Comparison of ENCODE assay signal across 1 cellular context in the genomic region with DNA sequence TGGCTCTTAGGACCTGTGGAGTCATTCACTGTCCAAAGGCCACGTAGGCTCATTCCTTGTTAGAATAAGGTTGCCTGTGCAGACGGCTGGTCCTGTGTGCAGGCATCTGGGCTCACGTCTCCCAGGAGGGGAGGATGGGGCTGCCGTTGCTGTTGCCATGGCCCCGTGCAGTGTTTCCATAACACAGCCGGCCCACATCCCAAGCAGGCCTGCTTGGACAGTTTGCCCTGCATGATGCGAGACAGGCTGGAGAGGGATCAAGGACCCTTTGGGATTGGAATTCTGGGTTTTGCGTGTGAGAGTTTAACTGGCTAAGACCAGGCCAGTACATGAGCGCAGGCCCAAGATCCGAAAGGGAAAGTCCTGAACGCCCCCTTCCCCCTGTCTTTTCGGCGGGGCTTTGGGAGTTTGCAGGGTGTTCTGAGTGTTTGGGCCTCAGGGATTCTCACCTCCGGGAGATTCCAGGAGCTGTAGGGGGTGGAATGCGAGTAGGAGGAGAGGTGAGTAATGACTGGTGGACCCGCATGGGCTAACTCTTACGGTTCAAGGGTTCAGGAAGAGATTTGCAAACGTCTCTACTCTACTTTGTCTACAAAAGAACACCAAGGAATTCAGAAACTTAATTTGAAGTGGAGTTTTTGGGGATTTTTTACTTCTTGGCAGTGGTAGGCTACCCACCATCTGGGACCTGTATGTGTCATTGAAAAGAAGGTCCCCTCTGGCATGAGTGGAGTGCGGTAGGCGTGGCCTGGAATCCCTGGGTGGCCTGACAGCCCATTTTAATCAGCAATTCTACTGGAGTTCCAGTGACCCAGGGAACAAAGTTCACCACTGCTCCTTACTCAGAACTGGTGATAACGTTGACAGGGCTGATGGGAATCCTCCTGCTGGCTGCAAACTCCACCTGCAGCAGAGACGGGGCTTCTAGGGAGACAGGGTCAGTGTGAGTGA.
A peak's percentile ranks its signal among the peaks of the same experiment; 100 is the strongest.
TF ChIP-seq lines count a peak whose summit lies in the region.

No MANE protein-coding gene starts in this region.

TF ChIP-seq in HepG2, 621 proteins besides CTCF, POLR2A, EP300 and RAD21 (continued from another document and continues in another):
- TF ChIP-seq, protein P1, sequence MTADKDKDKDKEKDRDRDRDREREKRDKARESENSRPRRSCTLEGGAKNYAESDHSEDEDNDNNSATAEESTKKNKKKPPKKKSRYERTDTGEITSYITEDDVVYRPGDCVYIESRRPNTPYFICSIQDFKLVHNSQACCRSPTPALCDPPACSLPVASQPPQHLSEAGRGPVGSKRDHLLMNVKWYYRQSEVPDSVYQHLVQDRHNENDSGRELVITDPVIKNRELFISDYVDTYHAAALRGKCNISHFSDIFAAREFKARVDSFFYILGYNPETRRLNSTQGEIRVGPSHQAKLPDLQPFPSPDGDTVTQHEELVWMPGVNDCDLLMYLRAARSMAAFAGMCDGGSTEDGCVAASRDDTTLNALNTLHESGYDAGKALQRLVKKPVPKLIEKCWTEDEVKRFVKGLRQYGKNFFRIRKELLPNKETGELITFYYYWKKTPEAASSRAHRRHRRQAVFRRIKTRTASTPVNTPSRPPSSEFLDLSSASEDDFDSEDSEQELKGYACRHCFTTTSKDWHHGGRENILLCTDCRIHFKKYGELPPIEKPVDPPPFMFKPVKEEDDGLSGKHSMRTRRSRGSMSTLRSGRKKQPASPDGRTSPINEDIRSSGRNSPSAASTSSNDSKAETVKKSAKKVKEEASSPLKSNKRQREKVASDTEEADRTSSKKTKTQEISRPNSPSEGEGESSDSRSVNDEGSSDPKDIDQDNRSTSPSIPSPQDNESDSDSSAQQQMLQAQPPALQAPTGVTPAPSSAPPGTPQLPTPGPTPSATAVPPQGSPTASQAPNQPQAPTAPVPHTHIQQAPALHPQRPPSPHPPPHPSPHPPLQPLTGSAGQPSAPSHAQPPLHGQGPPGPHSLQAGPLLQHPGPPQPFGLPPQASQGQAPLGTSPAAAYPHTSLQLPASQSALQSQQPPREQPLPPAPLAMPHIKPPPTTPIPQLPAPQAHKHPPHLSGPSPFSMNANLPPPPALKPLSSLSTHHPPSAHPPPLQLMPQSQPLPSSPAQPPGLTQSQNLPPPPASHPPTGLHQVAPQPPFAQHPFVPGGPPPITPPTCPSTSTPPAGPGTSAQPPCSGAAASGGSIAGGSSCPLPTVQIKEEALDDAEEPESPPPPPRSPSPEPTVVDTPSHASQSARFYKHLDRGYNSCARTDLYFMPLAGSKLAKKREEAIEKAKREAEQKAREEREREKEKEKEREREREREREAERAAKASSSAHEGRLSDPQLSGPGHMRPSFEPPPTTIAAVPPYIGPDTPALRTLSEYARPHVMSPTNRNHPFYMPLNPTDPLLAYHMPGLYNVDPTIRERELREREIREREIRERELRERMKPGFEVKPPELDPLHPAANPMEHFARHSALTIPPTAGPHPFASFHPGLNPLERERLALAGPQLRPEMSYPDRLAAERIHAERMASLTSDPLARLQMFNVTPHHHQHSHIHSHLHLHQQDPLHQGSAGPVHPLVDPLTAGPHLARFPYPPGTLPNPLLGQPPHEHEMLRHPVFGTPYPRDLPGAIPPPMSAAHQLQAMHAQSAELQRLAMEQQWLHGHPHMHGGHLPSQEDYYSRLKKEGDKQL (CRISPR knock-in tag; IDR thresholded peaks at IDR 0.05; ENCODE audit: low read depth): no peak
- TF ChIP-seq, protein P2, sequence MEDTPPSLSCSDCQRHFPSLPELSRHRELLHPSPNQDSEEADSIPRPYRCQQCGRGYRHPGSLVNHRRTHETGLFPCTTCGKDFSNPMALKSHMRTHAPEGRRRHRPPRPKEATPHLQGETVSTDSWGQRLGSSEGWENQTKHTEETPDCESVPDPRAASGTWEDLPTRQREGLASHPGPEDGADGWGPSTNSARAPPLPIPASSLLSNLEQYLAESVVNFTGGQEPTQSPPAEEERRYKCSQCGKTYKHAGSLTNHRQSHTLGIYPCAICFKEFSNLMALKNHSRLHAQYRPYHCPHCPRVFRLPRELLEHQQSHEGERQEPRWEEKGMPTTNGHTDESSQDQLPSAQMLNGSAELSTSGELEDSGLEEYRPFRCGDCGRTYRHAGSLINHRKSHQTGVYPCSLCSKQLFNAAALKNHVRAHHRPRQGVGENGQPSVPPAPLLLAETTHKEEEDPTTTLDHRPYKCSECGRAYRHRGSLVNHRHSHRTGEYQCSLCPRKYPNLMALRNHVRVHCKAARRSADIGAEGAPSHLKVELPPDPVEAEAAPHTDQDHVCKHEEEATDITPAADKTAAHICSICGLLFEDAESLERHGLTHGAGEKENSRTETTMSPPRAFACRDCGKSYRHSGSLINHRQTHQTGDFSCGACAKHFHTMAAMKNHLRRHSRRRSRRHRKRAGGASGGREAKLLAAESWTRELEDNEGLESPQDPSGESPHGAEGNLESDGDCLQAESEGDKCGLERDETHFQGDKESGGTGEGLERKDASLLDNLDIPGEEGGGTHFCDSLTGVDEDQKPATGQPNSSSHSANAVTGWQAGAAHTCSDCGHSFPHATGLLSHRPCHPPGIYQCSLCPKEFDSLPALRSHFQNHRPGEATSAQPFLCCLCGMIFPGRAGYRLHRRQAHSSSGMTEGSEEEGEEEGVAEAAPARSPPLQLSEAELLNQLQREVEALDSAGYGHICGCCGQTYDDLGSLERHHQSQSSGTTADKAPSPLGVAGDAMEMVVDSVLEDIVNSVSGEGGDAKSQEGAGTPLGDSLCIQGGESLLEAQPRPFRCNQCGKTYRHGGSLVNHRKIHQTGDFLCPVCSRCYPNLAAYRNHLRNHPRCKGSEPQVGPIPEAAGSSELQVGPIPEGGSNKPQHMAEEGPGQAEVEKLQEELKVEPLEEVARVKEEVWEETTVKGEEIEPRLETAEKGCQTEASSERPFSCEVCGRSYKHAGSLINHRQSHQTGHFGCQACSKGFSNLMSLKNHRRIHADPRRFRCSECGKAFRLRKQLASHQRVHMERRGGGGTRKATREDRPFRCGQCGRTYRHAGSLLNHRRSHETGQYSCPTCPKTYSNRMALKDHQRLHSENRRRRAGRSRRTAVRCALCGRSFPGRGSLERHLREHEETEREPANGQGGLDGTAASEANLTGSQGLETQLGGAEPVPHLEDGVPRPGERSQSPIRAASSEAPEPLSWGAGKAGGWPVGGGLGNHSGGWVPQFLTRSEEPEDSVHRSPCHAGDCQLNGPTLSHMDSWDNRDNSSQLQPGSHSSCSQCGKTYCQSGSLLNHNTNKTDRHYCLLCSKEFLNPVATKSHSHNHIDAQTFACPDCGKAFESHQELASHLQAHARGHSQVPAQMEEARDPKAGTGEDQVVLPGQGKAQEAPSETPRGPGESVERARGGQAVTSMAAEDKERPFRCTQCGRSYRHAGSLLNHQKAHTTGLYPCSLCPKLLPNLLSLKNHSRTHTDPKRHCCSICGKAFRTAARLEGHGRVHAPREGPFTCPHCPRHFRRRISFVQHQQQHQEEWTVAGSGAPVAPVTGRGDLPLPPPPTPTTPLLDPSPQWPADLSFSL (CRISPR knock-in tag; IDR thresholded peaks at IDR 0.05): no peak
- TF ChIP-seq SP5 (CRISPR knock-in tag; IDR thresholded peaks at IDR 0.05; ENCODE audit: borderline replicate concordance, low read depth) (no peak), PHF5A (CRISPR knock-in tag; IDR thresholded peaks at IDR 0.05; ENCODE audit: low read depth, unreplicated experiment) (no peak), BORCS8-MEF2B (CRISPR knock-in tag; IDR thresholded peaks at IDR 0.05) (no peak), ZNF333 (CRISPR knock-in tag; IDR thresholded peaks at IDR 0.05; ENCODE audit: borderline replicate concordance) (no peak), DNMT1 (CRISPR knock-in tag; IDR thresholded peaks at IDR 0.05) (no peak), NFRKB (IDR thresholded peaks at IDR 0.05) (no peak), NFE2L1 (CRISPR knock-in tag; IDR thresholded peaks at IDR 0.05; ENCODE audit: borderline replicate concordance) (no peak), BRD4 (CRISPR knock-in tag; IDR thresholded peaks at IDR 0.05) (no peak), RFXAP (CRISPR knock-in tag; IDR thresholded peaks at IDR 0.05; ENCODE audit: borderline replicate concordance) (no peak), DNMT3B (CRISPR knock-in tag; conservative IDR thresholded peaks at IDR 0.05) (no peak), RELA (CRISPR knock-in tag; IDR thresholded peaks at IDR 0.05) (no peak), ZNF160 (CRISPR knock-in tag; IDR thresholded peaks at IDR 0.05) (no peak), SIN3B (IDR thresholded peaks at IDR 0.05; ENCODE audit: low read length) (no peak), ZSCAN30 (CRISPR knock-in tag; IDR thresholded peaks at IDR 0.05) (no peak), ZNF326 (CRISPR knock-in tag; IDR thresholded peaks at IDR 0.05; ENCODE audit: borderline replicate concordance) (no peak), TEAD2 (CRISPR knock-in tag; IDR thresholded peaks at IDR 0.05) (no peak), ZNF841 (CRISPR knock-in tag; IDR thresholded peaks at IDR 0.05; ENCODE audit: borderline replicate concordance) (no peak), JUND (CRISPR knock-in tag; IDR thresholded peaks at IDR 0.05) (no peak), ZNF24 (IDR thresholded peaks at IDR 0.05) (no peak), LCORL (IDR thresholded peaks at IDR 0.05) (no peak), LCORL (CRISPR knock-in tag; IDR thresholded peaks at IDR 0.05) (no peak; the same call in 1 of the 2 replicates), RBM39 (IDR thresholded peaks at IDR 0.05; ENCODE audit: low read depth, low read length, poor library complexity, severe bottlenecking) (no peak), ZNF451 (CRISPR knock-in tag; IDR thresholded peaks at IDR 0.05) (0 out of 2 replicates have a peak, but pooled peaks have one; percentile 67), FOSL2 (CRISPR knock-in tag; IDR thresholded peaks at IDR 0.05) (peak; percentile 59), ZNF101 (CRISPR knock-in tag; IDR thresholded peaks at IDR 0.05; ENCODE audit: borderline replicate concordance, low read depth) (no peak)
- TF ChIP-seq, protein P3, sequence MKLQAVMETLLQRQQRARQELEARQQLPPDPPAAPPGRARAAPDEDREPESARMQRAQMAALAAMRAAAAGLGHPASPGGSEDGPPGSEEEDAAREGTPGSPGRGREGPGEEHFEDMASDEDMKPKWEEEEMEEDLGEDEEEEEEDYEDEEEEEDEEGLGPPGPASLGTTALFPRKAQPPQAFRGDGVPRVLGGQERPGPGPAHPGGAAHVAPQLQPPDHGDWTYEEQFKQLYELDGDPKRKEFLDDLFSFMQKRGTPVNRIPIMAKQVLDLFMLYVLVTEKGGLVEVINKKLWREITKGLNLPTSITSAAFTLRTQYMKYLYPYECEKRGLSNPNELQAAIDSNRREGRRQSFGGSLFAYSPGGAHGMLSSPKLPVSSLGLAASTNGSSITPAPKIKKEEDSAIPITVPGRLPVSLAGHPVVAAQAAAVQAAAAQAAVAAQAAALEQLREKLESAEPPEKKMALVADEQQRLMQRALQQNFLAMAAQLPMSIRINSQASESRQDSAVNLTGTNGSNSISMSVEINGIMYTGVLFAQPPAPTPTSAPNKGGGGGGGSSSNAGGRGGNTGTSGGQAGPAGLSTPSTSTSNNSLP (IDR thresholded peaks at IDR 0.05; ENCODE audit: low read depth, low read length): peak; percentile 75
- TF ChIP-seq, protein P4, sequence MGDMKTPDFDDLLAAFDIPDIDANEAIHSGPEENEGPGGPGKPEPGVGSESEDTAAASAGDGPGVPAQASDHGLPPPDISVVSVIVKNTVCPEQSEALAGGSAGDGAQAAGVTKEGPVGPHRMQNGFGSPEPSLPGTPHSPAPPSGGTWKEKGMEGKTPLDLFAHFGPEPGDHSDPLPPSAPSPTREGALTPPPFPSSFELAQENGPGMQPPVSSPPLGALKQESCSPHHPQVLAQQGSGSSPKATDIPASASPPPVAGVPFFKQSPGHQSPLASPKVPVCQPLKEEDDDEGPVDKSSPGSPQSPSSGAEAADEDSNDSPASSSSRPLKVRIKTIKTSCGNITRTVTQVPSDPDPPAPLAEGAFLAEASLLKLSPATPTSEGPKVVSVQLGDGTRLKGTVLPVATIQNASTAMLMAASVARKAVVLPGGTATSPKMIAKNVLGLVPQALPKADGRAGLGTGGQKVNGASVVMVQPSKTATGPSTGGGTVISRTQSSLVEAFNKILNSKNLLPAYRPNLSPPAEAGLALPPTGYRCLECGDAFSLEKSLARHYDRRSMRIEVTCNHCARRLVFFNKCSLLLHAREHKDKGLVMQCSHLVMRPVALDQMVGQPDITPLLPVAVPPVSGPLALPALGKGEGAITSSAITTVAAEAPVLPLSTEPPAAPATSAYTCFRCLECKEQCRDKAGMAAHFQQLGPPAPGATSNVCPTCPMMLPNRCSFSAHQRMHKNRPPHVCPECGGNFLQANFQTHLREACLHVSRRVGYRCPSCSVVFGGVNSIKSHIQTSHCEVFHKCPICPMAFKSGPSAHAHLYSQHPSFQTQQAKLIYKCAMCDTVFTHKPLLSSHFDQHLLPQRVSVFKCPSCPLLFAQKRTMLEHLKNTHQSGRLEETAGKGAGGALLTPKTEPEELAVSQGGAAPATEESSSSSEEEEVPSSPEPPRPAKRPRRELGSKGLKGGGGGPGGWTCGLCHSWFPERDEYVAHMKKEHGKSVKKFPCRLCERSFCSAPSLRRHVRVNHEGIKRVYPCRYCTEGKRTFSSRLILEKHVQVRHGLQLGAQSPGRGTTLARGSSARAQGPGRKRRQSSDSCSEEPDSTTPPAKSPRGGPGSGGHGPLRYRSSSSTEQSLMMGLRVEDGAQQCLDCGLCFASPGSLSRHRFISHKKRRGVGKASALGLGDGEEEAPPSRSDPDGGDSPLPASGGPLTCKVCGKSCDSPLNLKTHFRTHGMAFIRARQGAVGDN (CRISPR knock-in tag; IDR thresholded peaks at IDR 0.05): peak; percentile 52
- TF ChIP-seq, protein P5, sequence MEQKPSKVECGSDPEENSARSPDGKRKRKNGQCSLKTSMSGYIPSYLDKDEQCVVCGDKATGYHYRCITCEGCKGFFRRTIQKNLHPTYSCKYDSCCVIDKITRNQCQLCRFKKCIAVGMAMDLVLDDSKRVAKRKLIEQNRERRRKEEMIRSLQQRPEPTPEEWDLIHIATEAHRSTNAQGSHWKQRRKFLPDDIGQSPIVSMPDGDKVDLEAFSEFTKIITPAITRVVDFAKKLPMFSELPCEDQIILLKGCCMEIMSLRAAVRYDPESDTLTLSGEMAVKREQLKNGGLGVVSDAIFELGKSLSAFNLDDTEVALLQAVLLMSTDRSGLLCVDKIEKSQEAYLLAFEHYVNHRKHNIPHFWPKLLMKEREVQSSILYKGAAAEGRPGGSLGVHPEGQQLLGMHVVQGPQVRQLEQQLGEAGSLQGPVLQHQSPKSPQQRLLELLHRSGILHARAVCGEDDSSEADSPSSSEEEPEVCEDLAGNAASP (CRISPR knock-in tag; IDR thresholded peaks at IDR 0.05; ENCODE audit: borderline replicate concordance): peak; percentile 23; the same call in 1 of the 2 replicates
- TF ChIP-seq, protein P6, sequence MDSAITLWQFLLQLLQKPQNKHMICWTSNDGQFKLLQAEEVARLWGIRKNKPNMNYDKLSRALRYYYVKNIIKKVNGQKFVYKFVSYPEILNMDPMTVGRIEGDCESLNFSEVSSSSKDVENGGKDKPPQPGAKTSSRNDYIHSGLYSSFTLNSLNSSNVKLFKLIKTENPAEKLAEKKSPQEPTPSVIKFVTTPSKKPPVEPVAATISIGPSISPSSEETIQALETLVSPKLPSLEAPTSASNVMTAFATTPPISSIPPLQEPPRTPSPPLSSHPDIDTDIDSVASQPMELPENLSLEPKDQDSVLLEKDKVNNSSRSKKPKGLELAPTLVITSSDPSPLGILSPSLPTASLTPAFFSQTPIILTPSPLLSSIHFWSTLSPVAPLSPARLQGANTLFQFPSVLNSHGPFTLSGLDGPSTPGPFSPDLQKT (CRISPR knock-in tag; IDR thresholded peaks at IDR 0.05; ENCODE audit: borderline replicate concordance): no peak
- TF ChIP-seq, protein P7, sequence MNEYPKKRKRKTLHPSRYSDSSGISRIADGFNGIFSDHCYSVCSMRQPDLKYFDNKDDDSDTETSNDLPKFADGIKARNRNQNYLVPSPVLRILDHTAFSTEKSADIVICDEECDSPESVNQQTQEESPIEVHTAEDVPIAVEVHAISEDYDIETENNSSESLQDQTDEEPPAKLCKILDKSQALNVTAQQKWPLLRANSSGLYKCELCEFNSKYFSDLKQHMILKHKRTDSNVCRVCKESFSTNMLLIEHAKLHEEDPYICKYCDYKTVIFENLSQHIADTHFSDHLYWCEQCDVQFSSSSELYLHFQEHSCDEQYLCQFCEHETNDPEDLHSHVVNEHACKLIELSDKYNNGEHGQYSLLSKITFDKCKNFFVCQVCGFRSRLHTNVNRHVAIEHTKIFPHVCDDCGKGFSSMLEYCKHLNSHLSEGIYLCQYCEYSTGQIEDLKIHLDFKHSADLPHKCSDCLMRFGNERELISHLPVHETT (CRISPR knock-in tag; conservative IDR thresholded peaks at IDR 0.05): no peak
